In the genomic region with DNA sequence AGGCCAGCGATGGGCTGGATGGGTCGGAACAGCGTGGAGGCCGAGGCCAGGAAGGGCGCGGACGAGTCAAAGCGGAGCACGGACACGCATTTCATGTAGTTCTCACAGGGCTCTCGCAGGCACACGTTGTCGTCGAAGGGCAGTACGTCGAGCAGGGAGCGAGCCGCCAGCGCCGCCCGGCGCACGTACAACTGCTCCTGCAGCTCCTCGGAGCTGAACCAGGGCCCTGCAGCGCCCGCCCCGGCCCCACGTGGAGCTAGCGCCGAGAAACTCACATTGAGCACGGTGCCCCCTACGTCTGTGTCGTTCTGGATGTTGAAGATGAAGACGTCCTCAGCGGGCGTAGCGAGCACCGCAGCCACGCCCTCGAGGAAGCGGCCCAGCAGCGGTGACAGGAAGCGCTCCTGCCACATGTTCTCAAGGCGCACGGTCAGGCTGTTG, we compare ENCODE assay signal across 8 cellular contexts. TPM values are rescaled to one million over a fixed set of nuclear protein-coding genes. Genes with fewer than 3 reads are reported as not detected.
DNase-seq lines count a peak whose midpoint lies in the region; ATAC-seq and TF ChIP-seq lines count a peak whose summit lies in the region.

No MANE protein-coding gene starts in this region.

- H2AFZ ChIP-seq in neural progenitor cell (replicated peaks) = no peak overlapping the region

- ATAC-seq in HG03135 (IDR thresholded peaks at IDR 0.05; ENCODE audit: unreplicated experiment) = no peak

- peaks cover 61% of the 10 kb centered on the region for H4K20me1 ChIP-seq in neural progenitor cell (ENCODE audit: low read depth)

- intact Hi-C loops in A673 (cut with micrococcal nuclease; ENCODE audit: unreplicated experiment) = no loop called here

- peak overlapping the region; percentile 75 for H3K4me2 ChIP-seq in neural progenitor cell

- H3K4me3 Mint-ChIP-seq in neural progenitor cell (peak overlapping the region; percentile 43), nephron progenitor cell (no peak overlapping the region)

- H3K36me3 ChIP-seq in A673 (ENCODE audit: insufficient read depth, low read length, poor library complexity, severe bottlenecking) (no peaks in the 10 kb centered on the region), neural progenitor cell (no peaks in the 10 kb centered on the region)

- peaks cover 13% of the 10 kb centered on the region for H3K79me2 ChIP-seq in neural progenitor cell (ENCODE audit: low read depth)

- H3K4me3 ChIP-seq in A673 (ENCODE audit: low read depth, low read length, poor library complexity, severe bottlenecking) (peak overlapping the region; percentile 45), cardiac fibroblast (replicated peaks in 1 of 2; ENCODE audit: low read depth in 2 of 2, low read length in 2 of 2) (peak overlapping the region in 1 of 2 donors; percentile 48), neural progenitor cell (no peak overlapping the region)

- POLR2A ChIA-PET in A673 (lab: Charles Lee; ENCODE audit: low non-redundant PET) = no interaction called here

- H3K4me1 ChIP-seq in A673 (ENCODE audit: insufficient read depth, low read length, poor library complexity, severe bottlenecking) = no peaks in the 10 kb centered on the region
- H3K4me1 ChIP-seq in neural progenitor cell = peaks cover 13% of the 10 kb centered on the region

- H3K9me3 Mint-ChIP-seq in neural progenitor cell (peaks cover 3% of the 10 kb centered on the region), nephron progenitor cell (peaks cover 4% of the 10 kb centered on the region)

- TF ChIP-seq CTCF in A673 (conservative IDR thresholded peaks at IDR 0.05; ENCODE audit: low read depth, low read length) (no peak), cardiac fibroblast (IDR thresholded peaks at IDR 0.05; ENCODE audit: low read depth, low read length) (no peak), neural progenitor cell (IDR thresholded peaks at IDR 0.05) (no peak), nephron progenitor cell (IDR thresholded peaks at IDR 0.05) (no peak)

- no peak overlapping the region for H3K9ac ChIP-seq in neural progenitor cell

- CTCF ChIA-PET in A673 (lab: Charles Lee) = no interaction called here

- no TSS peak for BruUV-seq in A673 (replicated peaks; lab: Mats Ljungman, UMichigan)

- H3K27ac Mint-ChIP-seq in neural progenitor cell (no peak overlapping the region), nephron progenitor cell (no peak overlapping the region)

- DNase-seq in A673 (ENCODE audit: low spot score) (no peak), NOMO-1 treated with dmso at 0.1 percent for 144 hours (lab: John Stamatoyannopoulos, UW; ENCODE audit: unreplicated experiment) (peak; percentile 30), cardiac fibroblast (ENCODE audit: low read depth in 2 of 2) (peak; percentile 5 to 9), neural progenitor cell (ENCODE audit: low spot score) (no peak), AML-193 (lab: John Stamatoyannopoulos, UW) (no peak), globus pallidus (ENCODE audit: low spot score) (no peak), nephron progenitor cell (no peak)

- H3K9me3 ChIP-seq in A673 (ENCODE audit: low read depth, low read length, poor library complexity, severe bottlenecking) = no peaks in the 10 kb centered on the region
- no peaks in the 10 kb centered on the region for H3K9me3 ChIP-seq in neural progenitor cell (ENCODE audit: low read depth)

- H3K36me3 Mint-ChIP-seq in neural progenitor cell (peaks cover 42% of the 10 kb centered on the region), nephron progenitor cell (ENCODE audit: low read depth) (peaks cover 45% of the 10 kb centered on the region)

- H3K27me3 ChIP-seq in A673 (replicated peaks; ENCODE audit: insufficient read depth, low read depth, low read length, poor library complexity) (no peaks in the 10 kb centered on the region), neural progenitor cell (peaks cover 8% of the 10 kb centered on the region)

- no peak overlapping the region for H3K27ac ChIP-seq in A673 (ENCODE audit: low read depth, low read length, poor library complexity, severe bottlenecking)
- H3K27ac ChIP-seq in neural progenitor cell = no peak overlapping the region

- H3K4me1 Mint-ChIP-seq in neural progenitor cell (peaks cover 14% of the 10 kb centered on the region), nephron progenitor cell (peaks cover 34% of the 10 kb centered on the region)

- peaks cover 35% of the 10 kb centered on the region for H3F3A ChIP-seq in neural progenitor cell (ENCODE audit: low read depth)

- H3K27me3 Mint-ChIP-seq in neural progenitor cell (ENCODE audit: insufficient read depth, low read depth) (peaks cover 14% of the 10 kb centered on the region), nephron progenitor cell (ENCODE audit: low read depth, poor library complexity) (peaks cover 13% of the 10 kb centered on the region)

RNA-seq across cellular contexts. Expression of gene CELSR3, which starts 5.8 kb away (rescaled TPM):
- total RNA-seq in A673 (2021) (1.2 and 2.1 TPM in 2 replicates), neural progenitor cell (ENCODE audit: low replicate concordance) (9.9 and 22.3 TPM in 2 replicates)

RNA-seq across cellular contexts. Expression of gene SLC26A6, which starts 21.6 kb away (rescaled TPM):
- total RNA-seq in A673 (2021) (11.8 and 12.6 TPM in 2 replicates), neural progenitor cell (ENCODE audit: low replicate concordance) (42.5 and 78.9 TPM in 2 replicates)

RNA-seq across cellular contexts. Expression of gene NCKIPSD, which starts 28.9 kb away (rescaled TPM):
- 15.0 and 18.8 TPM in 2 replicates for total RNA-seq in A673 (2021)
- total RNA-seq in neural progenitor cell (ENCODE audit: low replicate concordance) = 32.8 and 69.1 TPM in 2 replicates

RNA-seq across cellular contexts. Expression of gene TMEM89, which starts 35.3 kb away (rescaled TPM):
- 0.50 TPM in 1 of 2 replicates, not detected in the other for total RNA-seq in A673 (2021)
- not detected in 2 replicates for total RNA-seq in neural progenitor cell (ENCODE audit: low replicate concordance)

RNA-seq across cellular contexts. Expression of gene UQCRC1, which starts 47.4 kb away (rescaled TPM):
- 189 and 215 TPM in 2 replicates for total RNA-seq in A673 (2021)
- total RNA-seq in neural progenitor cell (ENCODE audit: low replicate concordance) = 240 and 246 TPM in 2 replicates

Comparison
In these comparisons a context has a peak if more than half of its experiments do, and no peak if none do; other contexts are left out.
1. DNase-seq: peak in NOMO-1 treated with dmso at 0.1 percent for 144 hours (single experiment) and cardiac fibroblast (2 of 2); none in A673 (single experiment), neural progenitor cell (single experiment), AML-193 (0 of 2), globus pallidus (single experiment) and nephron progenitor cell (single experiment).